Comparison of ENCODE assay signal across 10 cellular contexts in the genomic region with DNA sequence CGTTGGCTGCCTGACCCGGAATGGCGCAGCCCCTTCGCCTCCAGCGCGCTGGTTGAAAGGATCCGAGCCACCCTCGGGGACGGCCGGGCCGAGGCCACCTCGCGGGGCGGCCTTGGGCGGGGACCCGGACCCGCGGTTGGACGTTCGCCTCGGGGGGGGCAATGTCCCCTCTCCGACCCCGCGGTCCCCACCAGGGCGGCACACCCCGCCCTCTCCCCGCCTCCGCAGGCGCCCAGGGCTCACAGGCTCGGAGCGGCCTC. TPM values are rescaled to one million over a fixed set of nuclear protein-coding genes. Genes with fewer than 3 reads are reported as not detected.
A peak's percentile ranks its signal among the peaks of the same experiment; 100 is the strongest.
DNase-seq lines count a peak whose midpoint lies in the region; ATAC-seq and FAIRE-seq lines count a peak whose summit lies in the region.
"Had no signal": no experiment of that assay in that cellular context is flagged by ENCODE, and none has a peak within 500 bp of the region (broad histone marks: within the 10 kb centered on the region; RNA-seq: fewer than 3 reads in every experiment).

No MANE protein-coding gene starts in this region.

- H3K9ac ChIP-seq in ES-I3 (ENCODE audit: low read depth, low read length) = peak overlapping the region; percentile 56
- no peak overlapping the region for H3K9ac ChIP-seq in iPS-20b (ENCODE audit: low read depth, low read length)

- H3K27me3 ChIP-seq in iPS-20b (ENCODE audit: insufficient read depth, low read length) = peaks cover 57% of the 10 kb centered on the region
- H3K27me3 ChIP-seq in small intestine (ENCODE audit: control insufficient read depth in 2 of 2, insufficient read depth in 2 of 2, low read length in 2 of 2) = peaks cover 10 to 22% of the 10 kb centered on the region in 2 donors

- H3K27ac ChIP-seq in angular gyrus (ENCODE audit: low read depth, low read length) (peak overlapping the region; percentile 83), iPS-20b (ENCODE audit: low read length) (no peak overlapping the region), small intestine (ENCODE audit: low read depth in 1 of 2, low read length in 1 of 2) (no peak overlapping the region)
- H3K27ac ChIP-seq: epithelial cell of prostate had no signal

- FAIRE-seq in small intestine (lab: Jason Lieb, UNC) = no peak

- H3K4me3 ChIP-seq in iPS-20b (ENCODE audit: low read length) = peak overlapping the region; percentile 57; the same call in 1 of the 2 replicates
- peak overlapping the region; percentile 23 to 56 for H3K4me3 ChIP-seq in small intestine (ENCODE audit: low read depth in 1 of 2, low read length in 2 of 2)

- H3K4me1 ChIP-seq in ES-I3 (ENCODE audit: insufficient read depth, low read length) (no peaks in the 10 kb centered on the region; the same call in 1 of the 2 replicates), iPS-20b (ENCODE audit: insufficient read depth, low read length) (no peaks in the 10 kb centered on the region; the same call in 1 of the 2 replicates), small intestine (ENCODE audit: control insufficient read depth in 2 of 2, insufficient read depth in 1 of 2, low read depth in 1 of 2, low read length in 1 of 2) (no peaks in the 10 kb centered on the region)

- H3K36me3 ChIP-seq in ES-I3 (ENCODE audit: insufficient read depth, low read length) (no peaks in the 10 kb centered on the region), iPS-20b (ENCODE audit: insufficient read depth, low read depth, low read length) (no peaks in the 10 kb centered on the region), small intestine (ENCODE audit: control insufficient read depth in 2 of 2, insufficient read depth in 2 of 2, low read length in 2 of 2) (no peaks in the 10 kb centered on the region)

- H3K9me3 ChIP-seq in ES-I3 (ENCODE audit: control insufficient read depth, insufficient read depth, low read length) = no peaks in the 10 kb centered on the region
- no peaks in the 10 kb centered on the region for H3K9me3 ChIP-seq in iPS-20b (ENCODE audit: insufficient read depth, low read depth, low read length)
- no peaks in the 10 kb centered on the region for H3K9me3 ChIP-seq in small intestine (ENCODE audit: control insufficient read depth, low read depth)

- no peak for ATAC-seq in GM21576 (IDR thresholded peaks at IDR 0.05; ENCODE audit: unreplicated experiment)
- no peak for ATAC-seq in GM21381 (IDR thresholded peaks at IDR 0.05; ENCODE audit: unreplicated experiment)

- no peak for DNase-seq in small intestine
- DNase-seq in stimulated activated naive CD4-positive, alpha-beta T cell treated with Interleukin-2 at 50 U/mL for 16 hours (lab: John Stamatoyannopoulos, UW) = no peak
- DNase-seq in posterior vena cava (ENCODE audit: low spot score) = no peak
- DNase-seq: activated naive CD4-positive, alpha-beta T cell treated with anti-CD3 and anti-CD28 coated beads, Interleukin-2, amount 10 ng/mL, durations not matched to agents 7 days and 5 days had no signal

- WGBS in small intestine, 3 donors = 0 to 5% (median 1%) methylated on average over 14 to 31 of the region's 31 CpGs

- intact Hi-C loops in posterior vena cava (cut with DNase I) = no loop called here

RNA-seq across cellular contexts. Expression of a gene that starts 1.0 kb away (rescaled TPM):
- 1 to 10 TPM in 1 of 3 donors, under 1 TPM in 1, not detected in 1; 0.27 to 1.0 TPM for polyA plus RNA-seq in small intestine
- total RNA-seq in posterior vena cava = under 1 TPM; 0.71 to 0.79 TPM

RNA-seq across cellular contexts. Expression of a gene that starts 9.7 kb away (rescaled TPM):
- polyA plus RNA-seq in small intestine = 1 to 10 TPM; 8.2 to 9.4 (median 8.9) TPM
- 10 to 100 TPM; 16.4 to 21.8 TPM for total RNA-seq in posterior vena cava
